ENCODE assay signal across 13 cellular contexts in the genomic region with DNA sequence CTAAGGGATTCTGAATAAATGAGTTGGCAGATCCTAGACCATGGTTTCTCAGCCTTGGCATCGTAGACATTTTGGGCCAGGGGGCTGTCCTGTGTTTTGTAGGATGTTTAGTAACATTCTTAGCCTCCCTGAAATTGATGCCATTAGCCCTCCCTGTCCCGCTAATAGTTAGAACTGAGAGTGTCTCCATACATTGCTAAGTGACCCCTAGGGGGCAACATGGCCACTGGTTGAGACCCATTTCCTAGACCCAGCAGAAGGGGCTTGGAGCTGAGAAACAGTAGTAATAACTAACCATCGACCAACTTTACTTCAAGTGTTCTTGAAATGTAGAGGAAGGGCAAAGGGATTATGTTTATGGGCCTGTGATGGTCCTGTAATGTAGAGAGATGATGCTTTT. TPM values are rescaled to one million over a fixed set of nuclear protein-coding genes. Genes with fewer than 3 reads are reported as not detected.
DNase-seq lines count a peak whose midpoint lies in the region; ATAC-seq and TF ChIP-seq lines count a peak whose summit lies in the region.
"Had no signal": no experiment of that assay in that cellular context is flagged by ENCODE, and none has a peak within 500 bp of the region (broad histone marks: within the 10 kb centered on the region; RNA-seq: fewer than 3 reads in every experiment).

No MANE protein-coding gene starts in this region.

- H3K36me3 Mint-ChIP-seq in activated CD4-positive, alpha-beta T cell treated with anti-CD3 and anti-CD28 coated beads for 36 hours (ENCODE audit: low read depth): peaks cover 38% of the 10 kb centered on the region
- peaks cover 26% of the 10 kb centered on the region for H3K36me3 Mint-ChIP-seq in activated naive CD8-positive, alpha-beta T cell treated with anti-CD3 and anti-CD28 coated beads, Interleukin-2, amount 10 ng/mL, durations not matched to agents 7 days and 5 days
- H3K36me3 Mint-ChIP-seq in naive thymus-derived CD4-positive, alpha-beta T cell: peaks cover 4 to 26% (median 19%) of the 10 kb centered on the region in 5 donors

- peak overlapping the region; percentile 80 for H3K27ac Mint-ChIP-seq in activated CD4-positive, alpha-beta T cell treated with anti-CD3 and anti-CD28 coated beads for 36 hours
- H3K27ac Mint-ChIP-seq in activated naive CD8-positive, alpha-beta T cell treated with anti-CD3 and anti-CD28 coated beads, Interleukin-2, amount 10 ng/mL, durations not matched to agents 7 days and 5 days: no peak overlapping the region
- H3K27ac Mint-ChIP-seq in naive thymus-derived CD4-positive, alpha-beta T cell: peak overlapping the region; percentile 26 to 92 (median 56)
- H3K27ac Mint-ChIP-seq: type B pancreatic cell had no signal

- no peak overlapping the region for H3K4me3 Mint-ChIP-seq in activated CD4-positive, alpha-beta T cell treated with anti-CD3 and anti-CD28 coated beads for 36 hours
- peak overlapping the region; percentile 31 for H3K4me3 Mint-ChIP-seq in activated naive CD8-positive, alpha-beta T cell treated with anti-CD3 and anti-CD28 coated beads, Interleukin-2, amount 10 ng/mL, durations not matched to agents 7 days and 5 days
- H3K4me3 Mint-ChIP-seq in naive thymus-derived CD4-positive, alpha-beta T cell: peak overlapping the region in 7 of 10 donors; percentile 18 to 40 (median 35)
- H3K4me3 Mint-ChIP-seq: type B pancreatic cell had no signal

- no peak for ATAC-seq in activated CD4-positive, alpha-beta T cell treated with anti-CD3 and anti-CD28 coated beads for 36 hours
- ATAC-seq in activated naive CD8-positive, alpha-beta T cell treated with anti-CD3 and anti-CD28 coated beads, Interleukin-2, amount 10 ng/mL, durations not matched to agents 7 days and 5 days (ENCODE audit: low read depth): no peak
- ATAC-seq in naive thymus-derived CD4-positive, alpha-beta T cell: no peak
- ATAC-seq in HG03095 (IDR thresholded peaks at IDR 0.05; ENCODE audit: unreplicated experiment): no peak
- no peak for ATAC-seq in GM21825 (IDR thresholded peaks at IDR 0.05; ENCODE audit: unreplicated experiment)
- ATAC-seq: lower lobe of right lung had no signal

- H3K9me3 ChIP-seq in naive thymus-derived CD4-positive, alpha-beta T cell (ENCODE audit: control insufficient read depth in 2 of 3, low read length in 3 of 3): no peaks in the 10 kb centered on the region
- H3K9me3 ChIP-seq: lower lobe of right lung had no signal

- CTCF ChIA-PET in activated CD4-positive, alpha-beta T cell treated with anti-CD3 and anti-CD28 coated beads for 36 hours (lab: Charles Lee): interaction anchor here (0.6 to 7.5 kb wide), 5 partner anchors 17 to 561 kb away, joined by 3 to 66 read pairs (median 4); no protein-coding TSS in a partner anchor
- CTCF ChIA-PET in HEK293T (lab: Yijun Ruan, JAX): interaction anchor here (1.0 to 1.4 kb wide), 4 partner anchors 9 to 86 kb away, joined by 3 to 6 read pairs (median 4); no protein-coding TSS in a partner anchor
- CTCF ChIA-PET in naive thymus-derived CD4-positive, alpha-beta T cell (lab: Charles Lee): interaction anchor here (0.6 to 1.0 kb wide), 4 partner anchors 32 to 381 kb away, joined by 3 to 5 read pairs (median 4); no protein-coding TSS in a partner anchor

- peaks cover 8% of the 10 kb centered on the region for H3K9me3 Mint-ChIP-seq in activated CD4-positive, alpha-beta T cell treated with anti-CD3 and anti-CD28 coated beads for 36 hours (ENCODE audit: low read depth)
- no peaks in the 10 kb centered on the region for H3K9me3 Mint-ChIP-seq in activated naive CD8-positive, alpha-beta T cell treated with anti-CD3 and anti-CD28 coated beads, Interleukin-2, amount 10 ng/mL, durations not matched to agents 7 days and 5 days
- peaks cover 0 to 6% (median 0%) of the 10 kb centered on the region in 11 donors for H3K9me3 Mint-ChIP-seq in naive thymus-derived CD4-positive, alpha-beta T cell
- H3K9me3 Mint-ChIP-seq: T-helper 2 cell treated with Interferon-gamma antibody and Interleukin-4, amounts not matched to agents 5 μg/mL and 100 μg/mL, for 36 hours had no signal

- no peak for DNase-seq in activated CD4-positive, alpha-beta T cell treated with anti-CD3 and anti-CD28 coated beads for 36 hours
- no peak for DNase-seq in activated CD4-positive, alpha-beta T cell treated with anti-CD3 and anti-CD28 coated beads for 48 hours
- DNase-seq in HEK293T (ENCODE audit: extremely low spot score): peak; percentile 17
- no peak for DNase-seq in activated naive CD8-positive, alpha-beta T cell treated with anti-CD3 and anti-CD28 coated beads, Interleukin-2, amount 10 ng/mL, durations not matched to agents 7 days and 5 days
- DNase-seq in naive thymus-derived CD4-positive, alpha-beta T cell: no peak
- no peak for DNase-seq in stimulated activated CD8-positive, alpha-beta memory T cell treated with anti-CD3 and anti-CD28 coated beads, Interleukin-4, amount 100 ng/mL, for 48 hours
- DNase-seq: central memory CD4-positive, alpha-beta T cell; lower lobe of right lung; MV-4-11 had no signal

- H3K36me3 ChIP-seq in naive thymus-derived CD4-positive, alpha-beta T cell (ENCODE audit: control insufficient read depth in 2 of 3, insufficient read depth in 3 of 3, low read length in 3 of 3): peaks cover 0 to 11% (median 2%) of the 10 kb centered on the region in 3 experiments

- H3K4me3 ChIP-seq in naive thymus-derived CD4-positive, alpha-beta T cell (ENCODE audit: low read length): no peak overlapping the region
- H3K4me3 ChIP-seq: lower lobe of right lung had no signal

- peaks cover 3 to 25% of the 10 kb centered on the region in 2 donors for H3K4me1 ChIP-seq in naive thymus-derived CD4-positive, alpha-beta T cell (ENCODE audit: control insufficient read depth in 2 of 2, insufficient read depth in 2 of 2, low read length in 2 of 2)

- H3K27me3 ChIP-seq in naive thymus-derived CD4-positive, alpha-beta T cell (ENCODE audit: control insufficient read depth in 2 of 2, insufficient read depth in 2 of 2, low read length in 2 of 2): no peaks in the 10 kb centered on the region

- peak overlapping the region; percentile 15 for H3K27ac ChIP-seq in naive thymus-derived CD4-positive, alpha-beta T cell (ENCODE audit: low read depth, low read length)
- H3K27ac ChIP-seq: lower lobe of right lung had no signal

- no peaks in the 10 kb centered on the region for H3K27me3 Mint-ChIP-seq in activated CD4-positive, alpha-beta T cell treated with anti-CD3 and anti-CD28 coated beads for 36 hours
- no peaks in the 10 kb centered on the region for H3K27me3 Mint-ChIP-seq in activated naive CD8-positive, alpha-beta T cell treated with anti-CD3 and anti-CD28 coated beads, Interleukin-2, amount 10 ng/mL, durations not matched to agents 7 days and 5 days
- H3K27me3 Mint-ChIP-seq in naive thymus-derived CD4-positive, alpha-beta T cell: no peaks in the 10 kb centered on the region
- H3K27me3 Mint-ChIP-seq: type B pancreatic cell had no signal

- POLR2A ChIA-PET in activated CD4-positive, alpha-beta T cell treated with anti-CD3 and anti-CD28 coated beads for 36 hours (lab: Charles Lee): no interaction called here
- POLR2A ChIA-PET in HEK293T (lab: Yijun Ruan, JAX): interaction anchor here (0.5 kb wide), 1 partner anchor 8 kb away, joined by 3 read pairs; no protein-coding TSS in a partner anchor
- POLR2A ChIA-PET in activated naive CD8-positive, alpha-beta T cell treated with anti-CD3 and anti-CD28 coated beads, Interleukin-2, amount 10 ng/mL, durations not matched to agents 7 days and 5 days (lab: Charles Lee): interaction anchor here (1.2 kb wide), 1 partner anchor 86 kb away, joined by 3 read pairs; no protein-coding TSS in a partner anchor
- POLR2A ChIA-PET in naive thymus-derived CD4-positive, alpha-beta T cell (lab: Charles Lee): interaction anchor here (1.7 kb wide), 1 partner anchor 86 kb away, joined by 12 read pairs; no protein-coding TSS in a partner anchor

- intact Hi-C loops in activated CD4-positive, alpha-beta T cell treated with anti-CD3 and anti-CD28 coated beads for 36 hours (cut with DNase I, micrococcal nuclease): loop anchor here (1.0 to 5.0 kb wide), 2 partner anchors 9 to 514 kb away; no protein-coding TSS in a partner anchor
- intact Hi-C loops in naive thymus-derived CD4-positive, alpha-beta T cell (cut with micrococcal nuclease): loop anchor here in 1 of 2 donors (1.0 to 5.0 kb wide), 5 partner anchors 9 to 379 kb away; no protein-coding TSS in a partner anchor

- peaks cover 90% of the 10 kb centered on the region for H3K4me1 Mint-ChIP-seq in activated CD4-positive, alpha-beta T cell treated with anti-CD3 and anti-CD28 coated beads for 36 hours
- peaks cover 49% of the 10 kb centered on the region for H3K4me1 Mint-ChIP-seq in activated naive CD8-positive, alpha-beta T cell treated with anti-CD3 and anti-CD28 coated beads, Interleukin-2, amount 10 ng/mL, durations not matched to agents 7 days and 5 days
- peaks cover 65 to 86% (median 78%) of the 10 kb centered on the region in 7 donors for H3K4me1 Mint-ChIP-seq in naive thymus-derived CD4-positive, alpha-beta T cell

TF ChIP-seq in HEK293T, 16 proteins besides CTCF, POLR2A, EP300 and RAD21 (continues in another document):
- TF ChIP-seq, protein P1, sequence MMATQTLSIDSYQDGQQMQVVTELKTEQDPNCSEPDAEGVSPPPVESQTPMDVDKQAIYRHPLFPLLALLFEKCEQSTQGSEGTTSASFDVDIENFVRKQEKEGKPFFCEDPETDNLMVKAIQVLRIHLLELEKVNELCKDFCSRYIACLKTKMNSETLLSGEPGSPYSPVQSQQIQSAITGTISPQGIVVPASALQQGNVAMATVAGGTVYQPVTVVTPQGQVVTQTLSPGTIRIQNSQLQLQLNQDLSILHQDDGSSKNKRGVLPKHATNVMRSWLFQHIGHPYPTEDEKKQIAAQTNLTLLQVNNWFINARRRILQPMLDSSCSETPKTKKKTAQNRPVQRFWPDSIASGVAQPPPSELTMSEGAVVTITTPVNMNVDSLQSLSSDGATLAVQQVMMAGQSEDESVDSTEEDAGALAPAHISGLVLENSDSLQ (IDR thresholded peaks at IDR 0.05): no peak
- TF ChIP-seq FOXK2 (IDR thresholded peaks at IDR 0.05) (no peak), FOXM1 (IDR thresholded peaks at IDR 0.05; ENCODE audit: borderline replicate concordance) (no peak), ZNF384 (IDR thresholded peaks at IDR 0.05) (no peak), LEF1 (IDR thresholded peaks at IDR 0.05; ENCODE audit: borderline replicate concordance) (no peak), HDGF (IDR thresholded peaks at IDR 0.05; ENCODE audit: borderline replicate concordance) (no peak), CTBP1 (IDR thresholded peaks at IDR 0.05; ENCODE audit: borderline replicate concordance) (no peak), SUZ12 (IDR thresholded peaks at IDR 0.05) (no peak), ELF4 (IDR thresholded peaks at IDR 0.05) (no peak), TARDBP (IDR thresholded peaks at IDR 0.05) (no peak), FOXA1 (IDR thresholded peaks at IDR 0.05) (no peak), BHLHE40 (IDR thresholded peaks at IDR 0.05; ENCODE audit: borderline replicate concordance) (no peak)

RNA-seq across cellular contexts. Expression of gene KCMF1, which starts 40.8 kb away (rescaled TPM):
- total RNA-seq in activated CD4-positive, alpha-beta T cell treated with anti-CD3 and anti-CD28 coated beads for 36 hours: 10 to 100 TPM; 78.1 to 98.5 TPM
- 10 to 100 TPM; 79.3 to 81.0 TPM for total RNA-seq in activated naive CD8-positive, alpha-beta T cell treated with anti-CD3 and anti-CD28 coated beads, Interleukin-2, amount 10 ng/mL, durations not matched to agents 7 days and 5 days
- total RNA-seq in naive thymus-derived CD4-positive, alpha-beta T cell: 10 to 100 TPM; 57.7 to 81.3 (median 60.8) TPM
- polyA plus RNA-seq in naive thymus-derived CD4-positive, alpha-beta T cell: 10 to 100 TPM; 15.6 to 20.2 TPM
